ENCODE assay signal across 9 cellular contexts in the genomic region with DNA sequence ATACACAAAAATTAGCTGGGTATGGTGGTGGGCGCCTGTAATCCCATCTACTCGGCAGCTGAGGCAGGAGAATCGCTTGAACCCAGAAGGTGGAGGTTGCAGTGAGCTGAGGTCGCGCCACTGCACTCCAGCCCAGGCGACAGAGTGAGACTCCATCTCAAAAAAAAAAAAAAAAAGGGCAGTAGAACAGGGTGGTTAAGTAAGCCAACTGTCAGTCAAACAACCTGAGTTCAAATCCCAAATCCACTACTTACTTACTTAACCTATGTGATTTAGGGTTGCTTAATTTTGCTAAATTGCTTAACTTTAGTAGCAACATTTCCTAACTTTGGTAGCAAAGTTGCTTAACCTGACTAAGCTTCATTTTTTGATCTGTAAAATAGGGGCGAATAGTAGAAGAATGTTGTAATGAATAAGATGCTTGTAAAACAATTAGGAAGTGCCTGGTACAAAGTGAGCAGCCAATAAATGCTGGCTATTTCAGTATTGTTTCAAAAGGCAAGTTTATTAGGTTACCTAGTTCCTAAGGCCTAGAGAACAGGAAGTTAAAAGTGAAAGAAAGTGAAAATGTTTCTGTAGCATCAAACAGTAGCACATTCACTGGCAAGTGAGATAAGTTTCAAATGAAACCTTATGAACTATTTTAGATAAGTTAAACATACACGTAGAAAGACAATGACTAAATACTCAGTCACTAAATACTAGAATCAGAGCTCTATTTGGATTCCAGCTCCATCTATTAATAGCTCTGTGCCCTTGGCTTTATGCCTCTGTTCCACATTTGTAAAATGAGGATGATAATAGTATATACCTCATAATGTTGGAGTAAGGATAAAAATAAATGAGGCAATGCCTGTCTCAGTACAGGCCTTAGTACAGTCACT.
A peak's percentile ranks its signal among the peaks of the same experiment; 100 is the strongest.
DNase-seq lines count a peak whose midpoint lies in the region; ATAC-seq lines count a peak whose summit lies in the region.
"Had no signal": no experiment of that assay in that cellular context is flagged by ENCODE, and none has a peak within 500 bp of the region (broad histone marks: within the 10 kb centered on the region; RNA-seq: fewer than 3 reads in every experiment).

No MANE protein-coding gene starts in this region.

- H3K9me3 Mint-ChIP-seq in activated naive CD8-positive, alpha-beta T cell treated with anti-CD3 and anti-CD28 coated beads for 36 hours = no peaks in the 10 kb centered on the region

- H3K36me3 Mint-ChIP-seq in activated naive CD8-positive, alpha-beta T cell treated with anti-CD3 and anti-CD28 coated beads for 36 hours = peaks cover 2% of the 10 kb centered on the region

- H3K27me3 ChIP-seq in muscle layer of duodenum (ENCODE audit: low read depth, low read length) (no peaks in the 10 kb centered on the region), SJCRH30 (0 out of 2 replicates have a peak, but pooled peaks cover 9% of the 10 kb centered on the region)

- H3K27ac Mint-ChIP-seq in activated naive CD8-positive, alpha-beta T cell treated with anti-CD3 and anti-CD28 coated beads for 36 hours = peak overlapping the region; percentile 73

- H3K9me3 ChIP-seq in muscle layer of duodenum (ENCODE audit: control insufficient read depth in 1 of 2, low read length in 2 of 2) (no peaks in the 10 kb centered on the region), SJCRH30 (replicated peaks) (no peaks in the 10 kb centered on the region)

- H3K4me3 ChIP-seq in muscle layer of duodenum (ENCODE audit: low read depth in 1 of 2, low read length in 2 of 2) = no peak overlapping the region
- H3K4me3 ChIP-seq in SJCRH30 = no peak overlapping the region
- H3K4me3 ChIP-seq: cardiac muscle cell had no signal

- peak overlapping the region; percentile 19 for H3K4me3 Mint-ChIP-seq in activated naive CD8-positive, alpha-beta T cell treated with anti-CD3 and anti-CD28 coated beads for 36 hours

- ATAC-seq in GM18511 (IDR thresholded peaks at IDR 0.05; ENCODE audit: unreplicated experiment) (peak; percentile 95), HG03469 (IDR thresholded peaks at IDR 0.05; ENCODE audit: unreplicated experiment) (peak; percentile 64)

- H3K27me3 Mint-ChIP-seq in activated naive CD8-positive, alpha-beta T cell treated with anti-CD3 and anti-CD28 coated beads for 36 hours = no peaks in the 10 kb centered on the region

- DNase-seq in A172 (ENCODE audit: low spot score) = peak; percentile 46
- DNase-seq in activated naive CD8-positive, alpha-beta T cell treated with anti-CD3 and anti-CD28 coated beads for 36 hours = no peak
- no peak for DNase-seq in SJCRH30
- DNase-seq in stimulated activated CD4-positive, alpha-beta T cell treated with anti-CD3 and anti-CD28 coated beads, Interleukin-12 subunit alpha, Interleukin-12 subunit beta, amount 100 ng/mL, for 4 hours = no peak
- DNase-seq in T-helper 9 cell = no peak

- H3K36me3 ChIP-seq in muscle layer of duodenum (ENCODE audit: control insufficient read depth in 1 of 2, insufficient read depth in 2 of 2, low read length in 2 of 2) = no peaks in the 10 kb centered on the region
- no peaks in the 10 kb centered on the region for H3K36me3 ChIP-seq in SJCRH30
- H3K36me3 ChIP-seq: cardiac muscle cell had no signal

- H3K4me1 ChIP-seq in muscle layer of duodenum (ENCODE audit: control insufficient read depth in 1 of 2, insufficient read depth in 2 of 2, low read length in 2 of 2) (no peaks in the 10 kb centered on the region), SJCRH30 (0 out of 2 replicates have a peak, but pooled peaks cover 3% of the 10 kb centered on the region)

- H3K27ac ChIP-seq in muscle layer of duodenum (ENCODE audit: low read length) (peak overlapping the region; percentile 53), SJCRH30 (no peak overlapping the region)
- H3K27ac ChIP-seq: cardiac muscle cell had no signal

- H3K4me1 Mint-ChIP-seq in activated naive CD8-positive, alpha-beta T cell treated with anti-CD3 and anti-CD28 coated beads for 36 hours = peaks cover 23% of the 10 kb centered on the region
